17 cellular contexts compared by ENCODE assay signal in the genomic region with DNA sequence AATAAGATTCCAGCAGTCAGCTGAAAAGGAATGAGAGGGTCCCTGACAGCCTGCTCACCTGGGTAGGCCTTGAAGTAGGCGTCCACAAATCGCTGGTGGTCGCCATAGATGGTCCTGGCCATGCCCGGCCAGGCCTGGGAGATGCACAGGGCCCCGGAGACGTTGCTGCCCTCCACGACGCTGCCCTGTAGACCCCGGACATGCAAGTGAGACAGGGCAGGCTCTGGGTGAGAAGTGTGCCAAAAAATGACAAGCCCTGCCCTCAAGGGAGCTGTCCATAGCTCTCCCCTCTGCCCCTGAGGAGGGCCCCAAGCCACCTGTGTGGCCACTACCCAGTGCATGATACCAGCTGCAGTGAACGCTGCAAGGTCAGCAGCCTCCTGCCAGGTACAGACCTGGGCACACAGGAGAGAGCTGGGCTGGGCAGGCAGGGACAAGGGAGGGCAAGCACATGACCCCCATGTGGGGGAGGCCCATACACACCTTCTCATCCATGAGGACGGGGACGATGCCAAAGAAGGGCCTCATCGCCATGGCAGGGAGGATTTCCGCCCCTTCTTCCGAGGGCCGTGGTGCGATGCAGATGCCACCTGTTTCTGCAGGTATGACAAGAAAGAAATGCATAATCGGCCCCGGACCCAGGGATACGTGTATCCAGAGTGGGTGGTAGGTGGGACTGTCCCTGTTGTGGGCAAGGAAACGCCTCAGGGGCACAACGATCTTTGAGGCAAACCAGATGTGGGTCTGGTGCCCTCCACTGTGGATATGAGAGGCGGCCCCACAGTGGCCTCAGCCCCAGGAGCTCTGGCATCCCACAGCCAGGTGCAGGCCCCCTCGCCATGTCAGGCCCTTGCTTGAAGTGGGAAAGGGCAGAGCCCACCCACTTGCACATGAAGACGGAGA. TPM values are rescaled to one million over a fixed set of nuclear protein-coding genes. Genes with fewer than 3 reads are reported as not detected.
DNase-seq lines count a peak whose midpoint lies in the region; ATAC-seq and TF ChIP-seq lines count a peak whose summit lies in the region.
"Had no signal": no experiment of that assay in that cellular context is flagged by ENCODE, and none has a peak within 500 bp of the region (broad histone marks: within the 10 kb centered on the region; RNA-seq: fewer than 3 reads in every experiment).

No MANE protein-coding gene starts in this region.

- H3K27me3 Mint-ChIP-seq in activated naive CD8-positive, alpha-beta T cell treated with anti-CD3 and anti-CD28 coated beads, Interleukin-2, amount 10 ng/mL, durations not matched to agents 7 days and 5 days, result no peaks in the 10 kb centered on the region
- H3K27me3 Mint-ChIP-seq in activated naive CD8-positive, alpha-beta T cell treated with anti-CD3 and anti-CD28 coated beads for 36 hours, result no peaks in the 10 kb centered on the region
- H3K27me3 Mint-ChIP-seq in neural crest cell (ENCODE audit: low read depth), result no peaks in the 10 kb centered on the region

- WGBS in body of pancreas, 2 donors, result 89 to 91% methylated on average over 23 to 25 of the region's 25 CpGs

- peaks cover 1% of the 10 kb centered on the region for H3K36me3 Mint-ChIP-seq in activated naive CD8-positive, alpha-beta T cell treated with anti-CD3 and anti-CD28 coated beads, Interleukin-2, amount 10 ng/mL, durations not matched to agents 7 days and 5 days
- peaks cover 4% of the 10 kb centered on the region for H3K36me3 Mint-ChIP-seq in activated naive CD8-positive, alpha-beta T cell treated with anti-CD3 and anti-CD28 coated beads for 36 hours
- no peaks in the 10 kb centered on the region for H3K36me3 Mint-ChIP-seq in neural crest cell (ENCODE audit: low read depth)

- POLR2A ChIA-PET in activated naive CD8-positive, alpha-beta T cell treated with anti-CD3 and anti-CD28 coated beads, Interleukin-2, amount 10 ng/mL, durations not matched to agents 7 days and 5 days (lab: Charles Lee), result interaction anchor here (1.1 kb wide), 1 partner anchor 22 kb away, joined by 6 read pairs; no protein-coding TSS in a partner anchor

- H3K36me3 ChIP-seq in body of pancreas (replicated peaks in 1 of 2; ENCODE audit: insufficient read depth in 1 of 2, low read depth in 2 of 2) (peaks cover 0 to 8% of the 10 kb centered on the region in 2 donors), tibial artery (peaks cover 45 to 94% (median 73%) of the 10 kb centered on the region in 3 donors)

- peak; percentile 19 for DNase-seq in activated naive CD8-positive, alpha-beta T cell treated with anti-CD3 and anti-CD28 coated beads, Interleukin-2, amount 10 ng/mL, durations not matched to agents 7 days and 5 days
- no peak for DNase-seq in activated naive CD8-positive, alpha-beta T cell treated with anti-CD3 and anti-CD28 coated beads for 36 hours
- DNase-seq in body of pancreas (peak; percentile 1 to 11 (median 7)), neural crest cell (ENCODE audit: low read depth, low spot score) (no peak), tibial artery (peak; percentile 14 to 39), DMS114 treated with DMSO at 0.1 percent for 48 hours (lab: John Stamatoyannopoulos, UW; ENCODE audit: unreplicated experiment) (no peak), substantia nigra (lab: John Stamatoyannopoulos, UW) (no peak)
- no peak for DNase-seq in activated CD4-positive, CD25-positive, alpha-beta regulatory T cell (lab: John Stamatoyannopoulos, UW)
- DNase-seq: COR-L47, EL, HFFc6, KBM-7, NCI-H1417 treated with DMSO at 0.1 percent for 48 hours, NCI-H1930, NCI-H526 treated with DMSO at 0.1 percent for 48 hours had no signal

- no peak overlapping the region for H3K27ac Mint-ChIP-seq in activated naive CD8-positive, alpha-beta T cell treated with anti-CD3 and anti-CD28 coated beads, Interleukin-2, amount 10 ng/mL, durations not matched to agents 7 days and 5 days
- no peak overlapping the region for H3K27ac Mint-ChIP-seq in activated naive CD8-positive, alpha-beta T cell treated with anti-CD3 and anti-CD28 coated beads for 36 hours
- H3K27ac Mint-ChIP-seq in neural crest cell (ENCODE audit: unreplicated experiment), result peak overlapping the region; percentile 6
- H3K27ac Mint-ChIP-seq: HFFc6 had no signal

- H3K27me3 ChIP-seq in body of pancreas (no peaks in the 10 kb centered on the region), tibial artery (no peaks in the 10 kb centered on the region)

- H3K4me1 Mint-ChIP-seq in activated naive CD8-positive, alpha-beta T cell treated with anti-CD3 and anti-CD28 coated beads, Interleukin-2, amount 10 ng/mL, durations not matched to agents 7 days and 5 days, result no peaks in the 10 kb centered on the region
- no peaks in the 10 kb centered on the region for H3K4me1 Mint-ChIP-seq in activated naive CD8-positive, alpha-beta T cell treated with anti-CD3 and anti-CD28 coated beads for 36 hours
- H3K4me1 Mint-ChIP-seq in neural crest cell, result no peaks in the 10 kb centered on the region

- TF ChIP-seq POLR2A in body of pancreas (IDR thresholded peaks at IDR 0.05), result no peak

- H3K4me3 ChIP-seq in body of pancreas (no peak overlapping the region), tibial artery (no peak overlapping the region)
- H3K4me3 ChIP-seq: A549 had no signal

- no peaks in the 10 kb centered on the region for H3K9me3 Mint-ChIP-seq in activated naive CD8-positive, alpha-beta T cell treated with anti-CD3 and anti-CD28 coated beads, Interleukin-2, amount 10 ng/mL, durations not matched to agents 7 days and 5 days
- no peaks in the 10 kb centered on the region for H3K9me3 Mint-ChIP-seq in activated naive CD8-positive, alpha-beta T cell treated with anti-CD3 and anti-CD28 coated beads for 36 hours
- no peaks in the 10 kb centered on the region for H3K9me3 Mint-ChIP-seq in neural crest cell
- H3K9me3 Mint-ChIP-seq: HFFc6 had no signal

- TF ChIP-seq CTCF in body of pancreas (IDR thresholded peaks at IDR 0.05), result no peak
- TF ChIP-seq CTCF in neural crest cell (conservative IDR thresholded peaks at IDR 0.05), result no peak
- TF ChIP-seq CTCF in tibial artery (IDR thresholded peaks at IDR 0.05), result no peak

- H3K9me3 ChIP-seq in body of pancreas, result no peaks in the 10 kb centered on the region
- no peaks in the 10 kb centered on the region for H3K9me3 ChIP-seq in tibial artery
- H3K9me3 ChIP-seq: A549 had no signal

- H3K4me1 ChIP-seq in body of pancreas, result peaks cover 73% of the 10 kb centered on the region
- H3K4me1 ChIP-seq in tibial artery, result peaks cover 0 to 7% (median 0%) of the 10 kb centered on the region in 4 donors
- H3K4me1 ChIP-seq: A549 had no signal

- no peak overlapping the region for H3K4me3 Mint-ChIP-seq in activated naive CD8-positive, alpha-beta T cell treated with anti-CD3 and anti-CD28 coated beads, Interleukin-2, amount 10 ng/mL, durations not matched to agents 7 days and 5 days
- H3K4me3 Mint-ChIP-seq in activated naive CD8-positive, alpha-beta T cell treated with anti-CD3 and anti-CD28 coated beads for 36 hours, result no peak overlapping the region
- H3K4me3 Mint-ChIP-seq in neural crest cell, result no peak overlapping the region
- H3K4me3 Mint-ChIP-seq: HFFc6 had no signal

- H3K27ac ChIP-seq in body of pancreas (no peak overlapping the region), tibial artery (no peak overlapping the region), substantia nigra (ENCODE audit: low read depth, low read length, poor library complexity, severe bottlenecking) (no peak overlapping the region)
- H3K27ac ChIP-seq: A549, C4-2B had no signal

- ATAC-seq in activated naive CD8-positive, alpha-beta T cell treated with anti-CD3 and anti-CD28 coated beads, Interleukin-2, amount 10 ng/mL, durations not matched to agents 7 days and 5 days (ENCODE audit: low read depth), result no peak
- ATAC-seq in body of pancreas, result no peak
- ATAC-seq: A549 had no signal

- intact Hi-C loops in body of pancreas (cut with DNase I) (no loop called here), tibial artery (cut with DNase I; ENCODE audit: low total_unique reads) (no loop called here)

RNA-seq across cellular contexts. Expression of a gene that starts 21.2 kb away (rescaled TPM):
- 10 to 100 TPM; 60.7 to 64.6 TPM for total RNA-seq in activated naive CD8-positive, alpha-beta T cell treated with anti-CD3 and anti-CD28 coated beads, Interleukin-2, amount 10 ng/mL, durations not matched to agents 7 days and 5 days
- 10 to 100 TPM; 47.9 to 48.8 TPM for total RNA-seq in activated naive CD8-positive, alpha-beta T cell treated with anti-CD3 and anti-CD28 coated beads for 36 hours
- total RNA-seq in body of pancreas, result 10 to 100 TPM; 38.9 to 51.4 TPM
- total RNA-seq in neural crest cell, result 85.0 and 88.6 TPM in 2 replicates

RNA-seq across cellular contexts. Expression of a gene that starts 44.2 kb away (rescaled TPM):
- 10 to 100 TPM; 53.3 to 55.8 TPM for total RNA-seq in activated naive CD8-positive, alpha-beta T cell treated with anti-CD3 and anti-CD28 coated beads, Interleukin-2, amount 10 ng/mL, durations not matched to agents 7 days and 5 days
- 10 to 100 TPM; 14.3 to 14.5 TPM for total RNA-seq in activated naive CD8-positive, alpha-beta T cell treated with anti-CD3 and anti-CD28 coated beads for 36 hours
- total RNA-seq in body of pancreas (10 to 100 TPM; 73.8 to 83.8 TPM), neural crest cell (13.1 and 14.0 TPM in 2 replicates)

Comparison
In these comparisons a context has a peak if more than half of its experiments do, and no peak if none do; other contexts are left out.
1. DNase-seq: peak in activated naive CD8-positive, alpha-beta T cell treated with anti-CD3 and anti-CD28 coated beads, Interleukin-2, amount 10 ng/mL, durations not matched to agents 7 days and 5 days (single experiment), body of pancreas (4 of 4) and tibial artery (2 of 2); none in activated naive CD8-positive, alpha-beta T cell treated with anti-CD3 and anti-CD28 coated beads for 36 hours (single experiment), neural crest cell (single experiment), DMS114 treated with DMSO at 0.1 percent for 48 hours (single experiment), activated CD4-positive, CD25-positive, alpha-beta regulatory T cell (0 of 4) and substantia nigra (0 of 49).